ENCODE assay signal across 7 cellular contexts in the genomic region with DNA sequence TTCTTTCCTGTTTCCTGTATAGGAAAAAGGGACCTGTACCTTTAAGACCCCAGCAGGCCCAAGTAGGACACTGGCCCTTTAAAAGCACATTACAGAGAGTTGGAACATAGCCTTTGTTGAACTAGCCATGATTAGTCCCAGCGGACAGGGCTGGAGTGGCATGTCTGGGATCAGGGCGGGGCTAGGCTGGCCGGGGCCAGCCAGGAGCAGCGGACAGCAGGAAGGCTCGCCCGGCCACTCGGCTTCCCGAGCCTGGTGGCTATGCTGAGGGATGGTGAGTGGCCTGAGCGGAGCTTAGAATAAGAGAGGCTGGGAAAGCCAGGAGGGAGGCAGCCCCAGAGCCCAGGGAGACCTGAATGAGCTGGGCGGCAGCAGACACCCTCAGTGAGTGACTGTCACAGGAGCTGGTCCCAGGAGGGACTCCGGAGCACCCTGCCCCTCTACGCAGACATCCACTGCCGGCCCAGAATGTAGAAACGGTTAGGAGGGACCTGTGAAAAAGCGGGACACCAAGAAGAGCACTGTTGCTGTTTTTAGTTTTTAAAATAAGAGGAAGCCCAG.
DNase-seq lines count a peak whose midpoint lies in the region; TF ChIP-seq lines count a peak whose summit lies in the region.

No MANE protein-coding gene starts in this region.

- peaks cover 0 to 98% of the 10 kb centered on the region in 2 donors for H3K4me1 ChIP-seq in right atrium auricular region
- H3K4me1 ChIP-seq in rectal smooth muscle tissue (ENCODE audit: control insufficient read depth, insufficient read depth, low read length) = peaks cover 57% of the 10 kb centered on the region

- H3K27ac ChIP-seq in right atrium auricular region = peak overlapping the region; percentile 89 to 96
- H3K27ac ChIP-seq in rectal smooth muscle tissue (ENCODE audit: low read depth, low read length) = peak overlapping the region; percentile 92

- DNase-seq in anterior cingulate cortex (lab: John Stamatoyannopoulos, UW) (peak in 52 of 58 donors; percentile 13 to 77 (median 47)), right atrium auricular region (ENCODE audit: low spot score) (peak; percentile 89), GM13976 (ENCODE audit: low spot score) (no peak), NCI-H1694 treated with DMSO at 0.1 percent for 48 hours (lab: John Stamatoyannopoulos, UW) (no peak)
- no peak for DNase-seq in T-helper 2 cell treated with Interferon-gamma antibody and Interleukin-4, amounts not matched to agents 5 μg/mL and 100 μg/mL, for 36 hours (ENCODE audit: low spot score)

- no peak for TF ChIP-seq EP300 in Ishikawa (IDR thresholded peaks at IDR 0.05; ENCODE audit: borderline replicate concordance)

- no peaks in the 10 kb centered on the region for H3K36me3 Mint-ChIP-seq in T-helper 2 cell treated with Interferon-gamma antibody and Interleukin-4, amounts not matched to agents 5 μg/mL and 100 μg/mL, for 36 hours (ENCODE audit: low read depth)

- H3K27me3 Mint-ChIP-seq in T-helper 2 cell treated with Interferon-gamma antibody and Interleukin-4, amounts not matched to agents 5 μg/mL and 100 μg/mL, for 36 hours (ENCODE audit: low read depth) = peaks cover 5% of the 10 kb centered on the region

- peak overlapping the region; percentile 63 for H3K9ac ChIP-seq in rectal smooth muscle tissue (ENCODE audit: low read length)

- no peak overlapping the region for H3K4me3 Mint-ChIP-seq in T-helper 2 cell treated with Interferon-gamma antibody and Interleukin-4, amounts not matched to agents 5 μg/mL and 100 μg/mL, for 36 hours

- no peak overlapping the region for H3K27ac Mint-ChIP-seq in T-helper 2 cell treated with Interferon-gamma antibody and Interleukin-4, amounts not matched to agents 5 μg/mL and 100 μg/mL, for 36 hours

- no peaks in the 10 kb centered on the region for H3K9me3 ChIP-seq in right atrium auricular region

- no peak for TF ChIP-seq CTCF in right atrium auricular region (IDR thresholded peaks at IDR 0.05)
- TF ChIP-seq CTCF in GM13976 (IDR thresholded peaks at IDR 0.05; ENCODE audit: borderline replicate concordance, control extremely low read depth, extremely low read depth, insufficient read depth, missing control alignments) = no peak

- in situ Hi-C loops in GM13976 (cut with MboI; ENCODE audit: low sequenced_read_pairs, unreplicated experiment) = loop anchor here (25.0 kb wide), 1 partner anchor 244 kb away; no protein-coding TSS in a partner anchor

- H3K4me1 Mint-ChIP-seq in T-helper 2 cell treated with Interferon-gamma antibody and Interleukin-4, amounts not matched to agents 5 μg/mL and 100 μg/mL, for 36 hours (ENCODE audit: low read depth) = peaks cover 8% of the 10 kb centered on the region

- peak overlapping the region; percentile 37 to 53 for H3K4me3 ChIP-seq in right atrium auricular region
- peak overlapping the region; percentile 67 for H3K4me3 ChIP-seq in rectal smooth muscle tissue (ENCODE audit: low read length)

- H3K9me3 Mint-ChIP-seq in T-helper 2 cell treated with Interferon-gamma antibody and Interleukin-4, amounts not matched to agents 5 μg/mL and 100 μg/mL, for 36 hours = no peaks in the 10 kb centered on the region

- no peaks in the 10 kb centered on the region for H3K36me3 ChIP-seq in right atrium auricular region
- H3K36me3 ChIP-seq in rectal smooth muscle tissue (ENCODE audit: control insufficient read depth, insufficient read depth, low read length) = no peaks in the 10 kb centered on the region

- no peak for TF ChIP-seq RAD21 in Ishikawa (IDR thresholded peaks at IDR 0.05; ENCODE audit: low read depth)

- no peaks in the 10 kb centered on the region for H3K27me3 ChIP-seq in right atrium auricular region
- H3K27me3 ChIP-seq in rectal smooth muscle tissue (ENCODE audit: control insufficient read depth, insufficient read depth, low read length) = no peaks in the 10 kb centered on the region

TF ChIP-seq in Ishikawa, 13 proteins besides CTCF, POLR2A, EP300 and RAD21:
- TF ChIP-seq EGR1 (IDR thresholded peaks at IDR 0.05) (no peak), TAF1 (IDR thresholded peaks at IDR 0.05; ENCODE audit: low read depth) (peak; percentile 19; the same call in 1 of the 2 replicates), NFIC (IDR thresholded peaks at IDR 0.05) (peak; percentile 15; the same call in 1 of the 2 replicates), CEBPB (IDR thresholded peaks at IDR 0.05) (no peak), YY1 (IDR thresholded peaks at IDR 0.05; ENCODE audit: low read depth) (no peak), TEAD4 (IDR thresholded peaks at IDR 0.05) (0 out of 2 replicates have a peak, but pooled peaks have one; percentile 9)
- TF ChIP-seq, protein P1, sequence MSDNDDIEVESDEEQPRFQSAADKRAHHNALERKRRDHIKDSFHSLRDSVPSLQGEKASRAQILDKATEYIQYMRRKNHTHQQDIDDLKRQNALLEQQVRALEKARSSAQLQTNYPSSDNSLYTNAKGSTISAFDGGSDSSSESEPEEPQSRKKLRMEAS (IDR thresholded peaks at IDR 0.05) = peak; percentile 85

Comparison
In these comparisons a context has a peak if more than half of its experiments do, and no peak if none do; other contexts are left out.
1. DNase-seq: peak in anterior cingulate cortex (52 of 58) and right atrium auricular region (single experiment); none in T-helper 2 cell treated with Interferon-gamma antibody and Interleukin-4, amounts not matched to agents 5 μg/mL and 100 μg/mL, for 36 hours (single experiment), GM13976 (single experiment) and NCI-H1694 treated with DMSO at 0.1 percent for 48 hours (single experiment).